ENCODE assay signal across 9 cellular contexts in genomic region chr2:96839288-96839874, GRCh38. TPM values are rescaled to one million over a fixed set of nuclear protein-coding genes. Genes with fewer than 3 reads are reported as not detected.
A peak's percentile ranks its signal among the peaks of the same experiment; 100 is the strongest.
DNase-seq lines count a peak whose midpoint lies in the region; ATAC-seq, FAIRE-seq and TF ChIP-seq lines count a peak whose summit lies in the region.
"Had no signal": no experiment of that assay in that cellular context is flagged by ENCODE, and none has a peak within 500 bp of the region (broad histone marks: within the 10 kb centered on the region; RNA-seq: fewer than 3 reads in every experiment).

No MANE protein-coding gene starts in this region.

- peak overlapping the region; percentile 68 for H3K27ac Mint-ChIP-seq in T-helper 17 cell
- no peak overlapping the region for H3K27ac Mint-ChIP-seq in astrocyte (ENCODE audit: unreplicated experiment)

- H3K27me3 Mint-ChIP-seq in T-helper 17 cell (no peaks in the 10 kb centered on the region), astrocyte (ENCODE audit: low read depth, unreplicated experiment) (no peaks in the 10 kb centered on the region)

- no peak overlapping the region for H3K27ac ChIP-seq in astrocyte (ENCODE audit: low read depth, low read length)
- peak overlapping the region; percentile 87 for H3K27ac ChIP-seq in skeletal muscle tissue (ENCODE audit: low read depth, low read length)

- H3K9me3 Mint-ChIP-seq in astrocyte (ENCODE audit: unreplicated experiment): no peaks in the 10 kb centered on the region

- H2AFZ ChIP-seq in astrocyte (ENCODE audit: low read depth, low read length): no peak overlapping the region

- FAIRE-seq in astrocyte (lab: Jason Lieb, UNC): no peak
- FAIRE-seq: A204.1 had no signal

- H3K36me3 ChIP-seq in astrocyte (ENCODE audit: insufficient read depth, low read length) (no peaks in the 10 kb centered on the region), skeletal muscle tissue (ENCODE audit: control insufficient read depth in 3 of 3, insufficient read depth in 3 of 3, low read length in 3 of 3) (peaks cover 39 to 51% (median 42%) of the 10 kb centered on the region in 3 donors)

- H3K36me3 Mint-ChIP-seq in T-helper 17 cell (ENCODE audit: low read depth): no peaks in the 10 kb centered on the region
- H3K36me3 Mint-ChIP-seq in astrocyte (ENCODE audit: low read depth, unreplicated experiment): peaks cover 13% of the 10 kb centered on the region

- no peak overlapping the region for H3K9ac ChIP-seq in astrocyte (ENCODE audit: low read length)
- H3K9ac ChIP-seq in skeletal muscle tissue (ENCODE audit: low read depth in 1 of 3, low read length in 3 of 3): peak overlapping the region; percentile 20 to 93 (median 76)

- peak; percentile 99 for ATAC-seq in T-helper 17 cell

- no peak overlapping the region for H3K4me3 ChIP-seq in astrocyte (ENCODE audit: insufficient read depth, low read depth, low read length)
- H3K4me3 ChIP-seq in skeletal muscle tissue (ENCODE audit: low read length in 3 of 3): peak overlapping the region; percentile 58 to 87 (median 59)

- no peak for TF ChIP-seq CTCF in astrocyte (IDR thresholded peaks at IDR 0.05; ENCODE audit: insufficient read depth, low read depth, low read length)

- H3K9me3 ChIP-seq in T-helper 17 cell (ENCODE audit: control insufficient read depth, low read length, poor library complexity, severe bottlenecking) (no peaks in the 10 kb centered on the region), astrocyte (ENCODE audit: insufficient read depth, low read depth, low read length) (no peaks in the 10 kb centered on the region), skeletal muscle tissue (ENCODE audit: control insufficient read depth in 3 of 3, low read length in 3 of 3) (no peaks in the 10 kb centered on the region)

- H3K4me1 ChIP-seq in astrocyte (ENCODE audit: insufficient read depth, low read length): peaks cover 5% of the 10 kb centered on the region
- peaks cover 23 to 43% (median 32%) of the 10 kb centered on the region in 3 donors for H3K4me1 ChIP-seq in skeletal muscle tissue (ENCODE audit: control insufficient read depth in 3 of 3, insufficient read depth in 3 of 3, low read length in 3 of 3)

- H3K27me3 ChIP-seq in astrocyte (ENCODE audit: insufficient read depth, low read length) (no peaks in the 10 kb centered on the region), skeletal muscle tissue (ENCODE audit: control insufficient read depth in 3 of 3, insufficient read depth in 3 of 3, low read length in 3 of 3) (no peaks in the 10 kb centered on the region)

- H4K20me1 ChIP-seq in astrocyte (ENCODE audit: insufficient read depth, low read length): no peaks in the 10 kb centered on the region

- H3K79me2 ChIP-seq in astrocyte (ENCODE audit: insufficient read depth, low read length): no peaks in the 10 kb centered on the region

- H3K4me3 Mint-ChIP-seq in T-helper 17 cell: peak overlapping the region; percentile 87
- no peak overlapping the region for H3K4me3 Mint-ChIP-seq in astrocyte (ENCODE audit: unreplicated experiment)

- peak overlapping the region; percentile 5 for H3K4me2 ChIP-seq in astrocyte (ENCODE audit: low read length)

- DNase-seq in NCI-H2029 treated with DMSO at 0.1 percent for 48 hours (lab: John Stamatoyannopoulos, UW) (peak; percentile 11), NCI-H2029 (lab: John Stamatoyannopoulos, UW) (no peak), T-helper 17 cell (peak; percentile 67 to 72 (median 70)), astrocyte (ENCODE audit: low read depth) (no peak), DMS 273 treated with DMSO at 0.1 percent for 48 hours (lab: John Stamatoyannopoulos, UW) (no peak), GM03348 (ENCODE audit: low spot score) (no peak), DMS53 treated with DMSO at 0.1 percent for 48 hours (lab: John Stamatoyannopoulos, UW; ENCODE audit: unreplicated experiment) (no peak)

- H3K4me1 Mint-ChIP-seq in T-helper 17 cell (peaks cover 15% of the 10 kb centered on the region), astrocyte (ENCODE audit: low read depth, unreplicated experiment) (no peaks in the 10 kb centered on the region)

RNA-seq across cellular contexts. Expression of gene ANKRD23, which starts 4.4 kb away (rescaled TPM):
- total RNA-seq in T-helper 17 cell (10 to 100 TPM in 1 of 2 donors, 1 to 10 TPM in 1; 7.6 to 11.2 TPM), astrocyte (2.5 and 3.3 TPM in 2 replicates), skeletal muscle tissue (5.2 TPM)

RNA-seq across cellular contexts. Expression of gene ANKRD39, which starts 18.4 kb away (rescaled TPM):
- total RNA-seq in T-helper 17 cell (10 to 100 TPM; 16.8 to 18.6 TPM), astrocyte (11.9 and 13.7 TPM in 2 replicates), skeletal muscle tissue (3.7 TPM)

RNA-seq across cellular contexts. Expression of gene CNNM3, which starts 23.3 kb away (rescaled TPM):
- total RNA-seq in T-helper 17 cell (10 to 100 TPM; 30.8 to 39.5 TPM), astrocyte (5.6 and 6.5 TPM in 2 replicates), skeletal muscle tissue (4.2 TPM)

RNA-seq across cellular contexts. Expression of gene SEMA4C, which starts 30.5 kb away (rescaled TPM):
- 10 to 100 TPM; 25.5 to 30.9 TPM for total RNA-seq in T-helper 17 cell
- 30.7 and 32.8 TPM in 2 replicates for total RNA-seq in astrocyte
- total RNA-seq in skeletal muscle tissue: 29.7 TPM

Comparison
In these comparisons a context has a peak if more than half of its experiments do, and no peak if none do; other contexts are left out.
1. DNase-seq: peak in NCI-H2029 treated with DMSO at 0.1 percent for 48 hours (single experiment) and T-helper 17 cell (3 of 3); none in NCI-H2029 (single experiment), astrocyte (single experiment), DMS 273 treated with DMSO at 0.1 percent for 48 hours (single experiment), GM03348 (single experiment) and DMS53 treated with DMSO at 0.1 percent for 48 hours (single experiment).